16 cellular contexts compared by ENCODE assay signal in genomic region chr7:510782-511281, GRCh38. TPM values are rescaled to one million over a fixed set of nuclear protein-coding genes. Genes with fewer than 3 reads are reported as not detected.
DNase-seq lines count a peak whose midpoint lies in the region; ATAC-seq and TF ChIP-seq lines count a peak whose summit lies in the region.
"Had no signal": no experiment of that assay in that cellular context is flagged by ENCODE, and none has a peak within 500 bp of the region (broad histone marks: within the 10 kb centered on the region; RNA-seq: fewer than 3 reads in every experiment).

No MANE protein-coding gene starts in this region.

- no peaks in the 10 kb centered on the region for H3K9me3 ChIP-seq in smooth muscle cell (replicated peaks; ENCODE audit: low read depth)
- no peaks in the 10 kb centered on the region for H3K9me3 ChIP-seq in stomach
- H3K9me3 ChIP-seq: BLaER1 treated with 17β-estradiol and CSF1 and Interleukin-3, amounts not matched to agents 10 nM and 100 nM had no signal

- H3K36me3 ChIP-seq in smooth muscle cell (ENCODE audit: low read depth) = no peaks in the 10 kb centered on the region
- peaks cover 16 to 73% (median 49%) of the 10 kb centered on the region in 4 donors for H3K36me3 ChIP-seq in stomach

- no peak for TF ChIP-seq EP300 in stomach (IDR thresholded peaks at IDR 0.05)

- 92% methylated on average over 20 of the region's 25 CpGs for WGBS in smooth muscle cell (ENCODE audit: low lambda C conversion rate)
- 78 to 83% (median 80%) methylated on average over 24 to 25 of the region's 25 CpGs for WGBS in stomach, 5 donors

- H3K9me3 Mint-ChIP-seq in stimulated activated naive CD8-positive, alpha-beta T cell treated with anti-CD3 and anti-CD28 coated beads, Interleukin-15, amount 100 ng/mL, for 72 hours = no peaks in the 10 kb centered on the region

- no peak overlapping the region for H3K4me2 ChIP-seq in smooth muscle cell
- H3K4me2 ChIP-seq: BLaER1 treated with 17β-estradiol and CSF1 and Interleukin-3, amounts not matched to agents 10 nM and 100 nM; KMS-11; PC-9 had no signal

- H3K4me3 Mint-ChIP-seq in stimulated activated naive CD8-positive, alpha-beta T cell treated with anti-CD3 and anti-CD28 coated beads, Interleukin-15, amount 100 ng/mL, for 72 hours = no peak overlapping the region

- intact Hi-C loops in posterior vena cava (cut with DNase I) = loop anchor here in 1 of 2 donors (10.0 kb wide), 1 partner anchor 154 kb away; no protein-coding TSS in a partner anchor
- intact Hi-C loops in stomach (cut with DNase I; ENCODE audit: low total_unique reads) = loop anchor here (10.0 kb wide), 1 partner anchor 176 kb away; no protein-coding TSS in a partner anchor

- TF ChIP-seq CTCF in smooth muscle cell (IDR thresholded peaks at IDR 0.05; ENCODE audit: borderline replicate concordance, insufficient read depth, poor library complexity, severe bottlenecking) (no peak), stomach (IDR thresholded peaks at IDR 0.05) (no peak)

- no peak overlapping the region for H3K27ac Mint-ChIP-seq in stimulated activated naive CD8-positive, alpha-beta T cell treated with anti-CD3 and anti-CD28 coated beads, Interleukin-15, amount 100 ng/mL, for 72 hours

- H3K4me1 Mint-ChIP-seq in stimulated activated naive CD8-positive, alpha-beta T cell treated with anti-CD3 and anti-CD28 coated beads, Interleukin-15, amount 100 ng/mL, for 72 hours = peaks cover 18% of the 10 kb centered on the region

- H3K27me3 Mint-ChIP-seq in stimulated activated naive CD8-positive, alpha-beta T cell treated with anti-CD3 and anti-CD28 coated beads, Interleukin-15, amount 100 ng/mL, for 72 hours = peaks cover 10% of the 10 kb centered on the region

- peaks cover 3% of the 10 kb centered on the region for H3F3A ChIP-seq in smooth muscle cell (ENCODE audit: low read depth)

- no peak overlapping the region for H2AFZ ChIP-seq in smooth muscle cell (ENCODE audit: low read depth)
- H2AFZ ChIP-seq: PC-9 had no signal

- ATAC-seq in stimulated activated naive CD8-positive, alpha-beta T cell treated with anti-CD3 and anti-CD28 coated beads, Interleukin-15, amount 100 ng/mL, for 72 hours = peak; percentile 22
- ATAC-seq in stimulated activated naive CD8-positive, alpha-beta T cell treated with anti-CD3 and anti-CD28 coated beads, Interleukin-15, Interleukin-2, amounts not matched to agents 100 U/mL and 50 U/mL, for 24 hours = no peak

- H3K9ac ChIP-seq in smooth muscle cell (ENCODE audit: low read depth) = no peak overlapping the region
- H3K9ac ChIP-seq: BLaER1 treated with 17β-estradiol and CSF1 and Interleukin-3, amounts not matched to agents 10 nM and 100 nM; KMS-11 had no signal

- peaks cover 79% of the 10 kb centered on the region for H3K79me2 ChIP-seq in smooth muscle cell (ENCODE audit: low read depth)

- H3K27me3 ChIP-seq in smooth muscle cell (ENCODE audit: low read depth) = no peaks in the 10 kb centered on the region
- peaks cover 0 to 11% (median 0%) of the 10 kb centered on the region in 3 donors for H3K27me3 ChIP-seq in stomach

- H3K27ac ChIP-seq in smooth muscle cell (ENCODE audit: low read depth) (no peak overlapping the region), stomach (no peak overlapping the region)
- H3K27ac ChIP-seq: BLaER1 treated with 17β-estradiol and CSF1 and Interleukin-3, amounts not matched to agents 10 nM and 100 nM; KMS-11; PC-9 had no signal

- H3K4me3 ChIP-seq in smooth muscle cell = no peak overlapping the region
- no peak overlapping the region for H3K4me3 ChIP-seq in stomach
- H3K4me3 ChIP-seq: BLaER1 treated with 17β-estradiol and CSF1 and Interleukin-3, amounts not matched to agents 10 nM and 100 nM; PC-9 had no signal

- H3K4me1 ChIP-seq in smooth muscle cell (ENCODE audit: low read depth) (peaks cover 19% of the 10 kb centered on the region), stomach (peaks cover 41 to 69% (median 56%) of the 10 kb centered on the region in 4 donors)

- H4K20me1 ChIP-seq in smooth muscle cell (ENCODE audit: low read depth) = peaks cover 95% of the 10 kb centered on the region

- no peak for TF ChIP-seq POLR2A in stomach (IDR thresholded peaks at IDR 0.05)

- DNase-seq in stimulated activated naive CD8-positive, alpha-beta T cell treated with anti-CD3 and anti-CD28 coated beads, Interleukin-15, amount 100 ng/mL, for 72 hours = no peak
- DNase-seq in stimulated activated naive CD8-positive, alpha-beta T cell treated with anti-CD3 and anti-CD28 coated beads, Interleukin-15, Interleukin-2, amounts not matched to agents 100 U/mL and 50 U/mL, for 24 hours = no peak
- DNase-seq in islet precursor cell = peak; percentile 50
- peak; percentile 75 for DNase-seq in posterior vena cava (ENCODE audit: low spot score)
- no peak for DNase-seq in smooth muscle cell (lab: John Stamatoyannopoulos, UW; ENCODE audit: unreplicated experiment)
- no peak for DNase-seq in stomach
- no peak for DNase-seq in NCI-H2107 treated with DMSO at 0.1 percent for 48 hours (lab: John Stamatoyannopoulos, UW; ENCODE audit: unreplicated experiment)
- no peak for DNase-seq in NCI-H2196 treated with DMSO at 0.1 percent for 48 hours (lab: John Stamatoyannopoulos, UW; ENCODE audit: unreplicated experiment)
- DNase-seq: GF-D8, GOT3, NCI-H1092, NCI-H2107, NCI-H446, PC-9 had no signal

RNA-seq across cellular contexts. Expression of gene PDGFA, which starts 8.8 kb away (rescaled TPM):
- 10 to 100 TPM; 54.1 to 63.1 TPM for total RNA-seq in posterior vena cava
- total RNA-seq in smooth muscle cell = 68.1 and 97.2 TPM in 2 replicates
- 32.0 and 33.7 TPM in 2 replicates for polyA plus RNA-seq in smooth muscle cell
- total RNA-seq in stomach = 10 to 100 TPM; 11.1 to 93.0 (median 55.9) TPM
- 10 to 100 TPM; 15.0 to 36.0 (median 25.3) TPM for polyA plus RNA-seq in stomach

Comparison
In these comparisons a context has a peak if more than half of its experiments do, and no peak if none do; other contexts are left out.
1. DNase-seq: peak in islet precursor cell (single experiment) and posterior vena cava (single experiment); none in stimulated activated naive CD8-positive, alpha-beta T cell treated with anti-CD3 and anti-CD28 coated beads, Interleukin-15, amount 100 ng/mL, for 72 hours (0 of 2), stimulated activated naive CD8-positive, alpha-beta T cell treated with anti-CD3 and anti-CD28 coated beads, Interleukin-15, Interleukin-2, amounts not matched to agents 100 U/mL and 50 U/mL, for 24 hours (single experiment), smooth muscle cell (single experiment), stomach (single experiment), NCI-H2107 treated with DMSO at 0.1 percent for 48 hours (single experiment) and NCI-H2196 treated with DMSO at 0.1 percent for 48 hours (single experiment).